Comparison of ENCODE assay signal across 1 cellular context in the genomic region with DNA sequence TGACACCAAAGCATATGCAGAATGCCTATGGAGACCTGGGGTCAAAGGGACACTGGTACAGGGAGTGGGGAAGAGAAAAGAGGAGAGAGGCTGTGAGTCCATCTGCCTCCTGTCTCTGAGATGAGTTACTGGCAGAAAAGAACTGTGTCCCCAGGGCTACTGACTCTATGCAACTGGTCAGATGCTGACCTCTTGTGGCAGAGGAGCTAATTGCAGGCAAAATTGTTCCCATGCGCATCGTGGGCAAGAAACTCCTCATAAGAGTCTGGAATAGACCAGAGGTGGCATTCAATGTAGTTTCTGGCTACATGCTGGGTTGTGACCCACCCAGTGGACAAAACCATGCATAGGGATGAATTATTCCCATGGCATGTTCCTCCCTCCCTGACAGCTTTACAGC.
TF ChIP-seq lines count a peak whose summit lies in the region.

No MANE protein-coding gene starts in this region.

TF ChIP-seq in WTC11, 78 proteins besides CTCF, POLR2A, EP300 and RAD21 (continued from another document):
- TF ChIP-seq, protein P1, sequence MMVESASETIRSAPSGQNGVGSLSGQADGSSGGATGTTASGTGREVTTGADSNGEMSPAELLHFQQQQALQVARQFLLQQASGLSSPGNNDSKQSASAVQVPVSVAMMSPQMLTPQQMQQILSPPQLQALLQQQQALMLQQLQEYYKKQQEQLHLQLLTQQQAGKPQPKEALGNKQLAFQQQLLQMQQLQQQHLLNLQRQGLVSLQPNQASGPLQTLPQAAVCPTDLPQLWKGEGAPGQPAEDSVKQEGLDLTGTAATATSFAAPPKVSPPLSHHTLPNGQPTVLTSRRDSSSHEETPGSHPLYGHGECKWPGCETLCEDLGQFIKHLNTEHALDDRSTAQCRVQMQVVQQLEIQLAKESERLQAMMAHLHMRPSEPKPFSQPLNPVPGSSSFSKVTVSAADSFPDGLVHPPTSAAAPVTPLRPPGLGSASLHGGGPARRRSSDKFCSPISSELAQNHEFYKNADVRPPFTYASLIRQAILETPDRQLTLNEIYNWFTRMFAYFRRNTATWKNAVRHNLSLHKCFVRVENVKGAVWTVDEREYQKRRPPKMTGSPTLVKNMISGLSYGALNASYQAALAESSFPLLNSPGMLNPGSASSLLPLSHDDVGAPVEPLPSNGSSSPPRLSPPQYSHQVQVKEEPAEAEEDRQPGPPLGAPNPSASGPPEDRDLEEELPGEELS (CRISPR knock-in tag; IDR thresholded peaks at IDR 0.05): no peak
TF ChIP-seq in WTC11: peak in this region for 0.
